In the genomic region with DNA sequence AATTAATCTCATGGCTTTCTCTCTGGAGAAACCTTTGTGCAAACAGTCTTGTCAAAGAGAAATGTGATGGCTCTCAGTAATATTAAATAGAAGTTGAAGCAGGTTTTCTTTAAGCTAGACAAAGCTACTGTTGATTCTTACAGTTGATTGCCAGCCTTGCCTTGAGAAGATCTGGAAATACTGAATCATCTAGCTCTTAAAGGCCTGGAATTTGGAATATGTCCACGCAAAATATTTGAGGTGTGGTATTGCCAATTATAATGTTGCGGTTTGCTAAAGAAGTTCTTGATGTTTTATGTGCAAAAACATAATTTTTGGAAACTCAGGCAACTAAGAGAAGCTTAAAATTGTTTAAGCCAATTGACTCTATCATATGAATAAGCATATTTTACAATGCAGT, we compare ENCODE assay signal across 31 cellular contexts.
DNase-seq lines count a peak whose midpoint lies in the region; ATAC-seq, FAIRE-seq and TF ChIP-seq lines count a peak whose summit lies in the region.
"Had no signal": no experiment of that assay in that cellular context is flagged by ENCODE, and none has a peak within 500 bp of the region (broad histone marks: within the 10 kb centered on the region; RNA-seq: fewer than 3 reads in every experiment).

No MANE protein-coding gene starts in this region.

- no peaks in the 10 kb centered on the region for H3K36me3 Mint-ChIP-seq in astrocyte (ENCODE audit: low read depth, unreplicated experiment)
- H3K36me3 Mint-ChIP-seq in activated naive CD4-positive, alpha-beta T cell treated with anti-CD3 and anti-CD28 coated beads for 36 hours (ENCODE audit: low read depth): no peaks in the 10 kb centered on the region
- H3K36me3 Mint-ChIP-seq: CD14-positive monocyte, neural progenitor cell, WTC11 had no signal

- H3K4me1 Mint-ChIP-seq in astrocyte (ENCODE audit: low read depth, unreplicated experiment): peaks cover 23% of the 10 kb centered on the region
- peaks cover 4% of the 10 kb centered on the region for H3K4me1 Mint-ChIP-seq in activated naive CD4-positive, alpha-beta T cell treated with anti-CD3 and anti-CD28 coated beads for 36 hours (ENCODE audit: low read depth)
- H3K4me1 Mint-ChIP-seq: activated CD4-positive, alpha-beta T cell treated with anti-CD3 and anti-CD28 coated beads, Interleukin-2, amount 10 ng/mL, durations not matched to agents 7 days and 5 days had no signal

- no peak overlapping the region for H3K9ac ChIP-seq in astrocyte (ENCODE audit: low read length)
- H3K9ac ChIP-seq: KMS-11, neural progenitor cell had no signal

- H3K9me3 ChIP-seq in astrocyte (ENCODE audit: insufficient read depth, low read depth, low read length): no peaks in the 10 kb centered on the region
- H3K9me3 ChIP-seq: SJCRH30, upper lobe of right lung had no signal

- H3K79me2 ChIP-seq in astrocyte (ENCODE audit: insufficient read depth, low read length): no peaks in the 10 kb centered on the region

- no peaks in the 10 kb centered on the region for H3K27me3 Mint-ChIP-seq in astrocyte (ENCODE audit: low read depth, unreplicated experiment)
- H3K27me3 Mint-ChIP-seq in activated naive CD4-positive, alpha-beta T cell treated with anti-CD3 and anti-CD28 coated beads for 36 hours (ENCODE audit: low read depth): peaks cover 13% of the 10 kb centered on the region

- FAIRE-seq in astrocyte (lab: Jason Lieb, UNC): no peak
- FAIRE-seq: bronchial epithelial cell, GM19239, RCC 7860 had no signal

- TF ChIP-seq CTCF in astrocyte (IDR thresholded peaks at IDR 0.05; ENCODE audit: insufficient read depth, low read depth, low read length): no peak

- peak overlapping the region; percentile 6 for H3K27ac Mint-ChIP-seq in astrocyte (ENCODE audit: unreplicated experiment)
- H3K27ac Mint-ChIP-seq in activated naive CD4-positive, alpha-beta T cell treated with anti-CD3 and anti-CD28 coated beads for 36 hours: no peak overlapping the region
- H3K27ac Mint-ChIP-seq: activated CD4-positive, alpha-beta T cell treated with anti-CD3 and anti-CD28 coated beads, Interleukin-2, amount 10 ng/mL, durations not matched to agents 7 days and 5 days; activated T-cell treated with anti-CD3 and anti-CD28 coated beads, Interleukin-2, amount 50 U/mL, for 24 hours; CD14-positive monocyte; neural progenitor cell; WTC11 had no signal

- no peak overlapping the region for H2AFZ ChIP-seq in astrocyte (ENCODE audit: low read depth, low read length)
- H2AFZ ChIP-seq: neural progenitor cell had no signal

- H3K4me1 ChIP-seq in astrocyte (ENCODE audit: insufficient read depth, low read length): peaks cover 4% of the 10 kb centered on the region
- H3K4me1 ChIP-seq: foreskin keratinocyte, neural progenitor cell, upper lobe of right lung had no signal

- H3K27ac ChIP-seq in astrocyte (ENCODE audit: low read depth, low read length): no peak overlapping the region
- H3K27ac ChIP-seq: coronary artery, foreskin keratinocyte, KMS-11, neural progenitor cell, SJCRH30, upper lobe of right lung had no signal

- DNase-seq in H4 (ENCODE audit: low spot score) (peak; percentile 53), astrocyte (ENCODE audit: low read depth) (peak; percentile 84), glomerular visceral epithelial cell (ENCODE audit: extremely low spot score) (peak; percentile 38), SHP77 treated with DMSO at 0.1 percent for 48 hours (lab: John Stamatoyannopoulos, UW) (no peak)
- no peak for DNase-seq in activated naive CD4-positive, alpha-beta T cell treated with anti-CD3 and anti-CD28 coated beads for 36 hours
- no peak for DNase-seq in activated naive CD4-positive, alpha-beta T cell treated with anti-CD3 and anti-CD28 coated beads, Interleukin-2, amount 50 U/mL, for 16 hours
- DNase-seq: activated CD4-positive, alpha-beta T cell treated with anti-CD3 and anti-CD28 coated beads, Interleukin-2, amount 10 ng/mL, durations not matched to agents 7 days and 5 days; activated gamma-delta T cell treated with Interleukin-2 at 50 U/mL for 16 hours; activated T-cell treated with anti-CD3 and anti-CD28 coated beads, Interleukin-2, amount 50 U/mL, for 24 hours; effector memory CD4-positive, alpha-beta T cell; NCI-H1048; NCI-H1694 treated with DMSO at 0.1 percent for 48 hours; NCI-H2171 treated with DMSO at 0.1 percent for 48 hours; right cardiac atrium; SJCRH30; stimulated activated CD4-positive, alpha-beta T cell treated with anti-CD3 and anti-CD28 coated beads, Interleukin-12 subunit alpha, Interleukin-12 subunit beta, amount 100 ng/mL, for 4 hours; stimulated activated CD4-positive, alpha-beta T cell treated with anti-CD3 and anti-CD28 coated beads, Interleukin-4, amount 100 ng/mL, for 1 hour; substantia nigra; T1000; upper lobe of right lung had no signal

- H3K9me3 Mint-ChIP-seq in astrocyte (ENCODE audit: unreplicated experiment): peaks cover 4% of the 10 kb centered on the region
- H3K9me3 Mint-ChIP-seq in activated naive CD4-positive, alpha-beta T cell treated with anti-CD3 and anti-CD28 coated beads for 36 hours: no peaks in the 10 kb centered on the region
- H3K9me3 Mint-ChIP-seq: activated CD4-positive, alpha-beta T cell treated with anti-CD3 and anti-CD28 coated beads, Interleukin-2, amount 10 ng/mL, durations not matched to agents 7 days and 5 days; activated T-cell treated with anti-CD3 and anti-CD28 coated beads, Interleukin-2, amount 50 U/mL, for 24 hours had no signal

- no peaks in the 10 kb centered on the region for H3K36me3 ChIP-seq in astrocyte (ENCODE audit: insufficient read depth, low read length)
- H3K36me3 ChIP-seq: neural progenitor cell, SJCRH30, upper lobe of right lung had no signal

- H3K27me3 ChIP-seq in astrocyte (ENCODE audit: insufficient read depth, low read length): no peaks in the 10 kb centered on the region
- H3K27me3 ChIP-seq: foreskin keratinocyte, neural progenitor cell, SJCRH30, upper lobe of right lung had no signal

- intact Hi-C loops in activated naive CD4-positive, alpha-beta T cell treated with anti-CD3 and anti-CD28 coated beads for 36 hours (cut with micrococcal nuclease): no loop called here

- no peak overlapping the region for H3K4me3 ChIP-seq in astrocyte (ENCODE audit: insufficient read depth, low read depth, low read length)
- H3K4me3 ChIP-seq: coronary artery, neural progenitor cell, SJCRH30, upper lobe of right lung had no signal

- CTCF ChIA-PET in activated naive CD4-positive, alpha-beta T cell treated with anti-CD3 and anti-CD28 coated beads for 36 hours (lab: Charles Lee): interaction anchor here (1.5 kb wide), 1 partner anchor 134 kb away, joined by 5 read pairs; no protein-coding TSS in a partner anchor

- no peak for ATAC-seq in HG02623 (IDR thresholded peaks at IDR 0.05; ENCODE audit: unreplicated experiment)
- ATAC-seq: HCT116, right cardiac atrium, upper lobe of right lung, WTC11 had no signal

- H3K4me2 ChIP-seq in astrocyte (ENCODE audit: low read length): no peak overlapping the region
- H3K4me2 ChIP-seq: KMS-11, neural progenitor cell had no signal

- no peaks in the 10 kb centered on the region for H4K20me1 ChIP-seq in astrocyte (ENCODE audit: insufficient read depth, low read length)

- no peak overlapping the region for H3K4me3 Mint-ChIP-seq in astrocyte (ENCODE audit: unreplicated experiment)
- H3K4me3 Mint-ChIP-seq in activated naive CD4-positive, alpha-beta T cell treated with anti-CD3 and anti-CD28 coated beads for 36 hours: no peak overlapping the region
- H3K4me3 Mint-ChIP-seq: activated CD4-positive, alpha-beta T cell treated with anti-CD3 and anti-CD28 coated beads, Interleukin-2, amount 10 ng/mL, durations not matched to agents 7 days and 5 days; activated T-cell treated with anti-CD3 and anti-CD28 coated beads, Interleukin-2, amount 50 U/mL, for 24 hours; CD14-positive monocyte; neural progenitor cell; WTC11 had no signal

Comparison
In these comparisons a context has a peak if more than half of its experiments do, and no peak if none do; other contexts are left out.
1. DNase-seq: peak in H4 (single experiment), astrocyte (single experiment) and glomerular visceral epithelial cell (single experiment); none in activated naive CD4-positive, alpha-beta T cell treated with anti-CD3 and anti-CD28 coated beads for 36 hours (single experiment), SHP77 treated with DMSO at 0.1 percent for 48 hours (single experiment) and activated naive CD4-positive, alpha-beta T cell treated with anti-CD3 and anti-CD28 coated beads, Interleukin-2, amount 50 U/mL, for 16 hours (single experiment).